Comparison of ENCODE assay signal across 32 cellular contexts in genomic region chr11:134500621-134501020, GRCh38.
"Had no signal": no experiment of that assay in that cellular context is flagged by ENCODE, and none has a peak within 500 bp of the region (broad histone marks: within the 10 kb centered on the region; RNA-seq: fewer than 3 reads in every experiment).

No MANE protein-coding gene starts in this region.

- H3K79me2 ChIP-seq: parathyroid adenoma had no signal

- H3K4me3 ChIP-seq: coronary artery, esophagus squamous epithelium, heart right ventricle, lung, mucosa of descending colon, right atrium auricular region, sigmoid colon, testis, tibial artery had no signal

- H3K27ac ChIP-seq: coronary artery, esophagus squamous epithelium, heart right ventricle, neutrophil, parathyroid adenoma, right atrium auricular region, sigmoid colon, testis, tibial artery had no signal

- H3K36me3 Mint-ChIP-seq: memory B cell; mesothelial cell of epicardium; naive B cell; stimulated activated effector memory CD8-positive, alpha-beta T cell treated with anti-CD3 and anti-CD28 coated beads, Interleukin-12 subunit alpha, Interleukin-12 subunit beta, amount 100 ng/mL, for 72 hours; type B pancreatic cell had no signal

- DNase-seq: dermis blood vessel endothelial cell; effector memory CD4-positive, alpha-beta T cell; erythroblast; esophagus squamous epithelium; foreskin melanocyte; glutamatergic neuron; heart right ventricle; hippocampal formation; islet precursor cell; mucosa of descending colon; naive B cell; stimulated activated CD4-positive, alpha-beta T cell treated with anti-CD3 and anti-CD28 coated beads, Interleukin-2, amount 100 ng/mL, for 24 hours; stimulated activated CD4-positive, alpha-beta T cell treated with anti-CD3 and anti-CD28 coated beads, Interleukin-4, amount 100 ng/mL, for 24 hours; stimulated activated naive CD4-positive, alpha-beta T cell treated with Interleukin-2 at 50 U/mL for 16 hours; substantia nigra; testis had no signal

- H2AFZ ChIP-seq: parathyroid adenoma had no signal

- H3K36me3 ChIP-seq: esophagus squamous epithelium, heart right ventricle, neutrophil, right atrium auricular region, sigmoid colon, tibial artery had no signal

- H3K4me1 Mint-ChIP-seq: memory B cell; naive B cell; stimulated activated effector memory CD8-positive, alpha-beta T cell treated with anti-CD3 and anti-CD28 coated beads, Interleukin-12 subunit alpha, Interleukin-12 subunit beta, amount 100 ng/mL, for 72 hours had no signal

- H3K9me3 ChIP-seq: esophagus squamous epithelium, mucosa of descending colon, neutrophil, right atrium auricular region, sigmoid colon, testis had no signal

- H3K4me3 Mint-ChIP-seq: memory B cell; mesothelial cell of epicardium; naive B cell; natural killer cell treated with Interleukin-12 subunit alpha and Interleukin-12 subunit beta and Interleukin-15 and Interleukin-18, amount 100 ng/mL, for 72 hours; neural crest cell; stimulated activated effector memory CD8-positive, alpha-beta T cell treated with anti-CD3 and anti-CD28 coated beads, Interleukin-12 subunit alpha, Interleukin-12 subunit beta, amount 100 ng/mL, for 72 hours; type B pancreatic cell had no signal

- FAIRE-seq: endometrium, urothelium cell line had no signal

- H3K27ac Mint-ChIP-seq: memory B cell; mesothelial cell of epicardium; naive B cell; natural killer cell treated with Interleukin-12 subunit alpha and Interleukin-12 subunit beta and Interleukin-15 and Interleukin-18, amount 100 ng/mL, for 72 hours; progenitor cell of endocrine pancreas; stimulated activated effector memory CD8-positive, alpha-beta T cell treated with anti-CD3 and anti-CD28 coated beads, Interleukin-12 subunit alpha, Interleukin-12 subunit beta, amount 100 ng/mL, for 72 hours; type B pancreatic cell had no signal

- H3K9me3 Mint-ChIP-seq: neural crest cell; stimulated activated effector memory CD8-positive, alpha-beta T cell treated with anti-CD3 and anti-CD28 coated beads, Interleukin-12 subunit alpha, Interleukin-12 subunit beta, amount 100 ng/mL, for 72 hours had no signal

- H3K27me3 ChIP-seq: neutrophil, right atrium auricular region, testis had no signal

- H3K9ac ChIP-seq: parathyroid adenoma had no signal

- H3K4me1 ChIP-seq: esophagus squamous epithelium, heart right ventricle, parathyroid adenoma, right atrium auricular region, testis, tibial artery had no signal
